ENCODE assay signal across 16 cellular contexts in the genomic region with DNA sequence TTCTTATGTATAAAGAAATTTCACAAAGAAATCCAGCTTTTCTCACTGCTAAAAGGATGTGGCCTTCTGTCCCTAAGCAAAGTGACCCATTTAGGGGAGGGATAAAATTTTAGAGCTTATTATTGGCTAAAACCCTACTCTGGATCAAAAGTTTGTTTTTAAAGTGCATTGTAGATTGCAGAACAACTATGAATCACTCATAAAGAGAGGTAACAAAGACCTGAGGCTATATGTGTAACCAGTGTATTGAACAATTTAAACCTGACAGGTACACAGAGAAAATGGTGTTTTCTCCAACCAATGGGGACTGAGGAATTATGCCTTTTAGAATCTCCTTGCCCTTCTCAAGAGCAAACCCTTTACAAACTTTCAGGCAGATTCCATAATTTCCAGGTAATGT.
DNase-seq lines count a peak whose midpoint lies in the region; ATAC-seq and TF ChIP-seq lines count a peak whose summit lies in the region.
"Had no signal": no experiment of that assay in that cellular context is flagged by ENCODE, and none has a peak within 500 bp of the region (broad histone marks: within the 10 kb centered on the region; RNA-seq: fewer than 3 reads in every experiment).

No MANE protein-coding gene starts in this region.

- TF ChIP-seq CTCF in IMR-90 (conservative IDR thresholded peaks at IDR 0.05; ENCODE audit: low read depth, low read length): no peak
- TF ChIP-seq CTCF in RWPE1 (conservative IDR thresholded peaks at IDR 0.05; ENCODE audit: low read depth): no peak
- no peak for TF ChIP-seq CTCF in epithelial cell of esophagus (IDR thresholded peaks at IDR 0.05; ENCODE audit: insufficient read depth, low read depth, low read length, missing control alignments)
- TF ChIP-seq CTCF in BE2C (IDR thresholded peaks at IDR 0.05; ENCODE audit: low read depth, low read length): no peak

- no peak overlapping the region for H4K91ac ChIP-seq in IMR-90 (ENCODE audit: insufficient read depth, low read depth, low read length)

- no peak for TF ChIP-seq POLR2A in IMR-90 (IDR thresholded peaks at IDR 0.05; ENCODE audit: low read depth, low read length)

- no peak overlapping the region for H3K23ac ChIP-seq in IMR-90 (ENCODE audit: low read depth, low read length)

- H3K9me1 ChIP-seq in IMR-90 (ENCODE audit: insufficient read depth, low read length): peaks cover 16% of the 10 kb centered on the region

- peak overlapping the region; percentile 38 for H2BK5ac ChIP-seq in IMR-90 (ENCODE audit: low read depth, low read length, poor library complexity, severe bottlenecking)

- no peak overlapping the region for H3K27ac ChIP-seq in IMR-90 (ENCODE audit: insufficient read depth, low read length)
- no peak overlapping the region for H3K27ac ChIP-seq in RWPE1
- H3K27ac ChIP-seq: BLaER1 had no signal

- H2AFZ ChIP-seq in IMR-90 (replicated peaks; ENCODE audit: low read length, poor library complexity): no peak overlapping the region
- H2AFZ ChIP-seq: GM23338 had no signal

- no peak overlapping the region for H3K56ac ChIP-seq in IMR-90 (ENCODE audit: extremely low read depth, insufficient read depth, low read length)

- POLR2A ChIA-PET in IMR-90 (lab: Charles Lee; ENCODE audit: unreplicated experiment): no interaction called here
- POLR2A ChIA-PET in RWPE1 (lab: Yijun Ruan, JAX; ENCODE audit: low non-redundant PET): no interaction called here

- no peak for ATAC-seq in IMR-90 (ENCODE audit: low read depth)
- ATAC-seq in HG03342 (IDR thresholded peaks at IDR 0.05; ENCODE audit: unreplicated experiment): no peak
- ATAC-seq in sciatic nerve: no peak
- ATAC-seq: A549, GM12878, GM23338, HepG2 had no signal

- H4K5ac ChIP-seq in IMR-90 (ENCODE audit: low read depth, low read length): no peak overlapping the region

- CTCF ChIA-PET in IMR-90 (lab: Yijun Ruan, JAX): no interaction called here
- CTCF ChIA-PET in RWPE1 (lab: Yijun Ruan, JAX): no interaction called here

- 0 out of 3 replicates have a peak overlapping the region, but pooled peaks have one; percentile 13 for H2BK15ac ChIP-seq in IMR-90 (ENCODE audit: low read depth, low read length)

- H3K36me3 ChIP-seq in IMR-90 (ENCODE audit: control insufficient read depth, insufficient read depth, low read length) (no peaks in the 10 kb centered on the region), BE2C (no peaks in the 10 kb centered on the region)
- H3K36me3 ChIP-seq: BLaER1 had no signal

- H3K18ac ChIP-seq in IMR-90 (ENCODE audit: low read depth, low read length): peak overlapping the region; percentile 66

- H3K14ac ChIP-seq in IMR-90 (replicated peaks; ENCODE audit: low read depth, low read length): no peak overlapping the region

- no peak overlapping the region for H2AK9ac ChIP-seq in IMR-90 (replicated peaks; ENCODE audit: low read depth, low read length, poor library complexity)

- H2BK20ac ChIP-seq in IMR-90 (ENCODE audit: low read depth, low read length): peak overlapping the region; percentile 80; the same call in 1 of the 2 replicates

- peaks cover 3% of the 10 kb centered on the region; the same call in 1 of the 2 replicates for H3K9me3 ChIP-seq in IMR-90 (ENCODE audit: control insufficient read depth, insufficient read depth, low read length)
- peaks cover 3% of the 10 kb centered on the region; the same call in 1 of the 2 replicates for H3K9me3 ChIP-seq in BE2C

- no peaks in the 10 kb centered on the region for H4K20me1 ChIP-seq in IMR-90 (ENCODE audit: insufficient read depth, low read length)
- H4K20me1 ChIP-seq: BLaER1 had no signal

- intact Hi-C loops in IMR-90 (cut with micrococcal nuclease): no loop called here
- intact Hi-C loops in sciatic nerve (cut with DNase I): no loop called here

- no peak overlapping the region for H3K4me2 ChIP-seq in IMR-90 (ENCODE audit: low read depth, low read length)
- H3K4me2 ChIP-seq: A549, BLaER1, GM23338 had no signal

- H3K4ac ChIP-seq in IMR-90 (ENCODE audit: low read depth, low read length): peak overlapping the region; percentile 54; the same call in 1 of the 2 replicates

- in situ Hi-C loops in IMR-90 (cut with MboI; ENCODE audit: low sequenced_read_pairs): no loop called here

- dilution Hi-C loops in IMR-90 (cut with HindIII; ENCODE audit: low sequenced_read_pairs, unreplicated experiment): no loop called here

- H2AK5ac ChIP-seq in IMR-90 (ENCODE audit: low read depth, low read length): no peak overlapping the region

- H3K4me3 ChIP-seq in IMR-90 (ENCODE audit: insufficient read depth, low read depth, low read length) (no peak overlapping the region), epithelial cell of esophagus (ENCODE audit: low read length) (no peak overlapping the region), BE2C (ENCODE audit: low read depth, low read length) (no peak overlapping the region)
- H3K4me3 ChIP-seq: A549, BLaER1, GM12878, GM23338 had no signal

- no peak overlapping the region for H3K9ac ChIP-seq in IMR-90 (ENCODE audit: low read depth, low read length)
- H3K9ac ChIP-seq: BLaER1 had no signal

- no peaks in the 10 kb centered on the region for H3K27me3 ChIP-seq in IMR-90 (ENCODE audit: control insufficient read depth, insufficient read depth, low read length)
- no peaks in the 10 kb centered on the region for H3K27me3 ChIP-seq in BE2C
- H3K27me3 ChIP-seq: BLaER1 had no signal

- H3K79me1 ChIP-seq in IMR-90 (ENCODE audit: low read depth in 1 of 2, low read length in 2 of 2): peaks cover 3 to 12% of the 10 kb centered on the region in 2 experiments; a peak in 1 of 4 replicates

- peak overlapping the region; percentile 51 for H2BK120ac ChIP-seq in IMR-90 (ENCODE audit: low read depth, low read length)

- BruUV-seq in IMR-90 (replicated peaks; lab: Mats Ljungman, UMichigan): no TSS peak

- peak overlapping the region in 1 of 2 experiments; percentile 49; a peak in 1 of 4 replicates for H4K8ac ChIP-seq in IMR-90 (ENCODE audit: low read depth in 2 of 2, low read length in 2 of 2)

- no peak for DNase-seq in IMR-90
- peak; percentile 44 for DNase-seq in RWPE1 (ENCODE audit: low spot score)
- peak; percentile 78 for DNase-seq in epithelial cell of esophagus (ENCODE audit: low read depth)
- no peak for DNase-seq in BE2C
- no peak for DNase-seq in T1000 (lab: John Stamatoyannopoulos, UW)
- no peak for DNase-seq in sciatic nerve (ENCODE audit: low spot score)
- DNase-seq: Calu3; CD4-positive, CD25-positive, alpha-beta regulatory T cell; DMS 273 treated with DMSO at 0.1 percent for 48 hours; H7 had no signal

- H3K4me1 ChIP-seq in IMR-90 (ENCODE audit: control insufficient read depth, insufficient read depth, low read length) (peaks cover 11% of the 10 kb centered on the region), BE2C (peaks cover 20% of the 10 kb centered on the region)
- H3K4me1 ChIP-seq: BLaER1 had no signal

- TF ChIP-seq RAD21 in IMR-90 (IDR thresholded peaks at IDR 0.05; ENCODE audit: low read length): no peak

TF ChIP-seq in IMR-90, 13 proteins besides CTCF, POLR2A, EP300 and RAD21:
- TF ChIP-seq MAZ (IDR thresholded peaks at IDR 0.05; ENCODE audit: borderline replicate concordance, low read depth, low read length): no peak

Comparison
In these comparisons a context has a peak if more than half of its experiments do, and no peak if none do; other contexts are left out.
1. DNase-seq: peak in RWPE1 (single experiment) and epithelial cell of esophagus (single experiment); none in IMR-90 (single experiment), BE2C (single experiment), T1000 (single experiment) and sciatic nerve (single experiment).